In genomic region chr1:183633676-183634343, GRCh38 we compare ENCODE assay signal across 8 cellular contexts. TPM values are rescaled to one million over a fixed set of nuclear protein-coding genes. Genes with fewer than 3 reads are reported as not detected.
DNase-seq lines count a peak whose midpoint lies in the region; ATAC-seq and TF ChIP-seq lines count a peak whose summit lies in the region.

No MANE protein-coding gene starts in this region.

- peaks cover 2 to 5% of the 10 kb centered on the region in 2 experiments for H3K36me3 ChIP-seq in trophoblast cell (ENCODE audit: control insufficient read depth in 1 of 2, insufficient read depth in 2 of 2, low read length in 2 of 2)

- peaks cover 0 to 3% of the 10 kb centered on the region in 2 experiments for H3K4me1 ChIP-seq in trophoblast cell (ENCODE audit: control insufficient read depth in 1 of 2, insufficient read depth in 2 of 2, low read length in 2 of 2)

- H4K12ac ChIP-seq in trophoblast cell (ENCODE audit: low read depth, low read length) = no peak overlapping the region

- no peak overlapping the region for H2AK5ac ChIP-seq in trophoblast cell (ENCODE audit: low read length)

- peaks cover 7% of the 10 kb centered on the region for H3K79me2 ChIP-seq in trophoblast cell (ENCODE audit: control insufficient read depth, insufficient read depth, low read length, poor library complexity)

- intact Hi-C loops in posterior vena cava (cut with DNase I) = no loop called here

- TF ChIP-seq CTCF in GM12865 (IDR thresholded peaks at IDR 0.05; ENCODE audit: insufficient read depth, low read depth, low read length, missing control alignments) (peak; percentile 36), WTC11 (IDR thresholded peaks at IDR 0.05) (no peak), fibroblast of villous mesenchyme (IDR thresholded peaks at IDR 0.05; ENCODE audit: insufficient read depth, low read depth, low read length) (peak; percentile 60)

- peak overlapping the region; percentile 98 for H3K4me3 Mint-ChIP-seq in WTC11

- no peak overlapping the region for H4K91ac ChIP-seq in trophoblast cell (ENCODE audit: low read depth, low read length)

- H3K27ac ChIP-seq in trophoblast cell (ENCODE audit: low read depth, low read length) = no peak overlapping the region

- DNase-seq in Ammon's horn (ENCODE audit: low spot score) (peak; percentile 78), GM12865 (ENCODE audit: low read depth) (peak; percentile 84), NCI-H1694 treated with DMSO at 0.1 percent for 48 hours (lab: John Stamatoyannopoulos, UW) (peak; percentile 88), WTC11 (ENCODE audit: low spot score) (no peak), fibroblast of villous mesenchyme (ENCODE audit: low read depth) (peak; percentile 86), trophoblast cell (peak in 1 of 2 donors; percentile 58), posterior vena cava (ENCODE audit: low spot score) (no peak)

- H2AFZ ChIP-seq in trophoblast cell (ENCODE audit: insufficient read depth, low read length, poor library complexity) = no peak overlapping the region

- H3K14ac ChIP-seq in trophoblast cell (ENCODE audit: low read length) = no peak overlapping the region

- H3K36me3 Mint-ChIP-seq in WTC11 = peaks cover 19% of the 10 kb centered on the region

- H3K4me2 ChIP-seq in trophoblast cell (ENCODE audit: low read length) = peak overlapping the region; percentile 48

- CTCF ChIA-PET in WTC11 (lab: Charles Lee) = interaction anchor here (0.6 to 3.3 kb wide), 8 partner anchors 9 to 352 kb away, joined by 3 to 13 read pairs (median 4); no protein-coding TSS in a partner anchor

- POLR2A ChIA-PET in WTC11 (lab: Charles Lee) = interaction anchor here (0.7 kb wide), 1 partner anchor 92 kb away, joined by 8 read pairs; no protein-coding TSS in a partner anchor

- H4K8ac ChIP-seq in trophoblast cell (ENCODE audit: low read depth, low read length) = no peak overlapping the region

- H2BK120ac ChIP-seq in trophoblast cell (ENCODE audit: insufficient read depth, low read length, poor library complexity) = no peak overlapping the region

- H3K9me3 ChIP-seq in trophoblast cell (ENCODE audit: insufficient read depth, low read depth, low read length) = no peaks in the 10 kb centered on the region

- H3K27ac Mint-ChIP-seq in WTC11 = 0 out of 2 replicates have a peak overlapping the region, but pooled peaks have one; percentile 61

- H3K4me3 ChIP-seq in GM12865 (ENCODE audit: low read depth, low read length) = peak overlapping the region; percentile 87
- peak overlapping the region; percentile 90 for H3K4me3 ChIP-seq in fibroblast of villous mesenchyme (ENCODE audit: low read depth, low read length)
- no peak overlapping the region for H3K4me3 ChIP-seq in trophoblast cell (ENCODE audit: low read depth, low read length)

- H3K27me3 ChIP-seq in trophoblast cell (ENCODE audit: insufficient read depth, low read length) = no peaks in the 10 kb centered on the region

- H3K27me3 Mint-ChIP-seq in WTC11 (ENCODE audit: low read depth) = peaks cover 15% of the 10 kb centered on the region

- H3K4me1 Mint-ChIP-seq in WTC11 = peaks cover 36% of the 10 kb centered on the region

- H3K4ac ChIP-seq in trophoblast cell (ENCODE audit: low read depth, low read length) = no peak overlapping the region

- no peak overlapping the region for H3K23ac ChIP-seq in trophoblast cell (ENCODE audit: low read length)

- H3K9me3 Mint-ChIP-seq in WTC11 = no peaks in the 10 kb centered on the region

- ATAC-seq in HG02678 (IDR thresholded peaks at IDR 0.05; ENCODE audit: unreplicated experiment) (peak; percentile 41), WTC11 (peak; percentile 8)

- H3K9ac ChIP-seq in trophoblast cell (ENCODE audit: low read length) = no peak overlapping the region

- no peak overlapping the region for H2BK5ac ChIP-seq in trophoblast cell (ENCODE audit: low read depth, low read length, poor library complexity)

- no CpG with 5 or more reads among the region's 1 CpG for WGBS in trophoblast cell (ENCODE audit: extremely low coverage, insufficient coverage, insufficient read length)

- H3K79me1 ChIP-seq in trophoblast cell (ENCODE audit: low read length) = peaks cover 9% of the 10 kb centered on the region

- no peak overlapping the region for H2BK12ac ChIP-seq in trophoblast cell (ENCODE audit: low read length)

- no peak overlapping the region for H3K18ac ChIP-seq in trophoblast cell (ENCODE audit: low read length)

TF ChIP-seq in WTC11, 78 proteins besides CTCF, POLR2A, EP300 and RAD21 (continues in another document):
- TF ChIP-seq JUN (CRISPR knock-in tag; IDR thresholded peaks at IDR 0.05) (no peak), FOXJ3 (CRISPR knock-in tag; IDR thresholded peaks at IDR 0.05; ENCODE audit: borderline replicate concordance) (no peak), FOXP4 (CRISPR knock-in tag; IDR thresholded peaks at IDR 0.05) (no peak), TEAD1 (CRISPR knock-in tag; IDR thresholded peaks at IDR 0.05) (no peak), ZNF532 (CRISPR knock-in tag; IDR thresholded peaks at IDR 0.05; ENCODE audit: borderline replicate concordance) (no peak), ZNF263 (CRISPR knock-in tag; IDR thresholded peaks at IDR 0.05; ENCODE audit: low read depth) (no peak), SMAD4 (CRISPR knock-in tag; IDR thresholded peaks at IDR 0.05) (no peak), PREB (CRISPR knock-in tag; IDR thresholded peaks at IDR 0.05; ENCODE audit: borderline replicate concordance) (no peak), ATF1 (CRISPR knock-in tag; IDR thresholded peaks at IDR 0.05) (no peak)

RNA-seq across cellular contexts. Expression of gene ARPC5, which starts 1.8 kb away (rescaled TPM):
- total RNA-seq in WTC11 (2021) (51.7 to 60.9 TPM (median 56.8 TPM) in 3 replicates), fibroblast of villous mesenchyme (114 and 288 TPM in 2 replicates), posterior vena cava (100 to 1,000 TPM; 118 TPM)
- polyA plus RNA-seq in trophoblast cell (2013) = 127 and 133 TPM in 2 replicates

RNA-seq across cellular contexts. Expression of gene APOBEC4, which starts 19.3 kb away (rescaled TPM):
- total RNA-seq in WTC11 (2021) (not detected in 3 replicates), fibroblast of villous mesenchyme (not detected in 2 replicates), posterior vena cava (not detected)
- polyA plus RNA-seq in trophoblast cell (2013) = not detected in 2 replicates

RNA-seq across cellular contexts. Expression of gene NCF2, which starts 43.6 kb away (rescaled TPM):
- total RNA-seq in WTC11 (2021) = 0.25 to 0.52 TPM (median 0.41 TPM) in 3 replicates
- 1.6 TPM in 1 of 2 replicates, not detected in the other for total RNA-seq in fibroblast of villous mesenchyme
- 3.5 and 3.8 TPM in 2 replicates for polyA plus RNA-seq in trophoblast cell (2013)
- 10 to 100 TPM; 12.8 to 26.2 TPM for total RNA-seq in posterior vena cava

Comparison
In these comparisons a context has a peak if more than half of its experiments do, and no peak if none do; other contexts are left out.
1. DNase-seq: peak in Ammon's horn (single experiment), GM12865 (single experiment), NCI-H1694 treated with DMSO at 0.1 percent for 48 hours (single experiment) and fibroblast of villous mesenchyme (single experiment); none in WTC11 (single experiment) and posterior vena cava (single experiment).